ENCODE assay signal across 1 cellular context in genomic region chr5:143397302-143398052, GRCh38.
TF ChIP-seq lines count a peak whose summit lies in the region.

No MANE protein-coding gene starts in this region.

TF ChIP-seq in GM23338, 12 proteins besides CTCF, POLR2A, EP300 and RAD21 (continued from another document):
- no peak for TF ChIP-seq REST (IDR thresholded peaks at IDR 0.05; ENCODE audit: unreplicated experiment)
- TF ChIP-seq NANOG (IDR thresholded peaks at IDR 0.05; ENCODE audit: borderline replicate concordance) = no peak
- no peak for TF ChIP-seq CREB1 (CRISPR knock-in tag; IDR thresholded peaks at IDR 0.05; ENCODE audit: low read depth)
- TF ChIP-seq JUNB (IDR thresholded peaks at IDR 0.05; ENCODE audit: unreplicated experiment) = no peak
- TF ChIP-seq EZH2 (IDR thresholded peaks at IDR 0.05; ENCODE audit: low read depth, unreplicated experiment) = no peak
- TF ChIP-seq ETS1 (IDR thresholded peaks at IDR 0.05) = no peak
